17 cellular contexts compared by ENCODE assay signal in the genomic region with DNA sequence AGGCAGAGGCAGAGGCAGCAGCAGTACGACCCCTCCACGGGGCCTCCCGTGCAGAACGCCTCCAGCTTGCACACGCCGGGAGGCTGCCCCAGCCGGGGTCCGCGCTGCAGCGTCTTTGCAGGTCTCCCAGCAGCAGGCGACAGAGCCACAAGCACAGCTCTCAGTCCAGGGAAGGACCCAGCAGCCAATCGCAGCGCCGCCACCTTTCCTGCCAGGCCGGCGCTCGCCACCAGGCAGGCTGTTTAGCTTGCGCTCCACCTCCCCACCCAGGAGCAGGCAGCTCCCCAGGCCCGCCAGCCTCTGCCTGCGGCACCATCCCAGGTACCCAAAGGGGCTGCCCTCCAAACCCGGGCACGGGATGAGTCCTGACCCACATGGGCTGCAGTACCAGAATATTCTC. TPM values are rescaled to one million over a fixed set of nuclear protein-coding genes. Genes with fewer than 3 reads are reported as not detected.
DNase-seq lines count a peak whose midpoint lies in the region; ATAC-seq, FAIRE-seq and TF ChIP-seq lines count a peak whose summit lies in the region.
"Had no signal": no experiment of that assay in that cellular context is flagged by ENCODE, and none has a peak within 500 bp of the region (broad histone marks: within the 10 kb centered on the region; RNA-seq: fewer than 3 reads in every experiment).

No MANE protein-coding gene starts in this region.

- H3K4me2 ChIP-seq in BLaER1 (peak overlapping the region; percentile 91), GM23338 (no peak overlapping the region), K562 (ENCODE audit: insufficient read depth, low read length) (no peak overlapping the region)

- H3K4me3 Mint-ChIP-seq in GM23338 = no peak overlapping the region
- H3K4me3 Mint-ChIP-seq: CD4-positive, alpha-beta memory T cell had no signal

- H4K20me1 ChIP-seq in BLaER1 (no peaks in the 10 kb centered on the region), GM23338 (replicated peaks; ENCODE audit: insufficient read depth) (no peaks in the 10 kb centered on the region), K562 (replicated peaks; ENCODE audit: control insufficient read depth, insufficient read depth, low read length) (no peaks in the 10 kb centered on the region)

- no peaks in the 10 kb centered on the region; the same call in 1 of the 2 replicates for H3F3A ChIP-seq in GM23338 (replicated peaks; ENCODE audit: low read depth)

- H3K4me3 ChIP-seq in BLaER1 (peak overlapping the region; percentile 56), GM23338 (no peak overlapping the region), K562 (no peak overlapping the region)

- TF ChIP-seq RAD21 in K562 (CRISPR knock-in tag; conservative IDR thresholded peaks at IDR 0.05 in 1 of 2, IDR thresholded peaks at IDR 0.05 in 1 of 2) = no peak

- no peak for TF ChIP-seq CTCF in GM23338 (conservative IDR thresholded peaks at IDR 0.05; ENCODE audit: low read depth in 2 of 2)
- no peak for TF ChIP-seq CTCF in K562 (IDR thresholded peaks at IDR 0.05 in 2 of 3, conservative IDR thresholded peaks at IDR 0.05 in 1 of 3; ENCODE audit: insufficient read depth in 2 of 3, low read depth in 1 of 3, low read length in 3 of 3)

- no peaks in the 10 kb centered on the region for H3K9me3 ChIP-seq in BLaER1
- no peaks in the 10 kb centered on the region for H3K9me3 ChIP-seq in K562 (replicated peaks; ENCODE audit: control insufficient read depth, insufficient read depth, low read depth, low read length)

- no peak for TF ChIP-seq EP300 in K562 (IDR thresholded peaks at IDR 0.05; ENCODE audit: low read length)

- H3K27me3 Mint-ChIP-seq in GM23338 (ENCODE audit: insufficient read depth, low read depth, poor library complexity) = peaks cover 10% of the 10 kb centered on the region
- H3K27me3 Mint-ChIP-seq: CD4-positive, alpha-beta memory T cell had no signal

- H3K36me3 Mint-ChIP-seq in GM23338 (ENCODE audit: low read depth) = peaks cover 33% of the 10 kb centered on the region

- peaks cover 91% of the 10 kb centered on the region for H3K4me1 ChIP-seq in BLaER1
- no peaks in the 10 kb centered on the region for H3K4me1 ChIP-seq in GM23338 (ENCODE audit: insufficient read depth)
- no peaks in the 10 kb centered on the region; a peak in 1 of 5 replicates for H3K4me1 ChIP-seq in K562 (replicated peaks in 1 of 2; ENCODE audit: control insufficient read depth in 2 of 2, insufficient read depth in 2 of 2, low read length in 2 of 2)

- H3K4me1 Mint-ChIP-seq in GM23338 = no peaks in the 10 kb centered on the region
- H3K4me1 Mint-ChIP-seq: CD4-positive, alpha-beta memory T cell had no signal

- FAIRE-seq in K562 (lab: Jason Lieb, UNC) (no peak), HTR-8/SVneo (lab: Jason Lieb, UNC) (no peak)
- FAIRE-seq: G401.6, GM12891, H1 had no signal

- DNase-seq in GM23338 (ENCODE audit: low spot score) = peak; percentile 34
- no peak for DNase-seq in K562 (ENCODE audit: extremely low read depth in 1 of 4, low spot score in 3 of 4)
- DNase-seq in posterior vena cava (ENCODE audit: low spot score) = peak; percentile 52
- no peak for DNase-seq in left ventricle myocardium superior
- DNase-seq in HTR-8/SVneo (ENCODE audit: insufficient read length, low spot score) = no peak
- DNase-seq: ACHN; CD4-positive, alpha-beta memory T cell; DMS79; IMR-90 had no signal

- H3K9me1 ChIP-seq in K562 (ENCODE audit: control insufficient read depth, insufficient read depth, low read length) = no peaks in the 10 kb centered on the region

- ATAC-seq in GM23338 (peak; percentile 53), K562 (no peak), left ventricle myocardium superior (no peak), HG02870 (IDR thresholded peaks at IDR 0.05; ENCODE audit: unreplicated experiment) (no peak)
- ATAC-seq: HCT116 had no signal

- BruUV-seq in K562 (replicated peaks; lab: Mats Ljungman, UMichigan) = no TSS peak

- H3K27ac Mint-ChIP-seq in GM23338 = no peak overlapping the region
- H3K27ac Mint-ChIP-seq: CD4-positive, alpha-beta memory T cell had no signal

- H3K36me3 ChIP-seq in BLaER1 (peaks cover 53% of the 10 kb centered on the region), GM23338 (ENCODE audit: insufficient read depth) (peaks cover 16% of the 10 kb centered on the region; the same call in 1 of the 2 replicates), K562 (ENCODE audit: control insufficient read depth, insufficient read depth, low read length) (peaks cover 92% of the 10 kb centered on the region)

- no peaks in the 10 kb centered on the region for H3K27me3 ChIP-seq in BLaER1
- no peaks in the 10 kb centered on the region for H3K27me3 ChIP-seq in GM23338 (ENCODE audit: insufficient read depth)
- H3K27me3 ChIP-seq in K562 (ENCODE audit: control insufficient read depth in 2 of 2, insufficient read depth in 2 of 2, low read length in 2 of 2) = no peaks in the 10 kb centered on the region

- H3K9me2 ChIP-seq in GM23338 (ENCODE audit: insufficient read depth) = no peaks in the 10 kb centered on the region

- CTCF ChIA-PET in K562 (lab: Yijun Ruan, JAX; ENCODE audit: low intra/inter-chr PET ratio) = no interaction called here

- intact Hi-C loops in K562 (cut with micrococcal nuclease) = no loop called here
- intact Hi-C loops in posterior vena cava (cut with DNase I) = no loop called here
- intact Hi-C loops in left ventricle myocardium superior (cut with micrococcal nuclease) = no loop called here

- POLR2A ChIA-PET in K562 (lab: Yijun Ruan, JAX) = no interaction called here

- peak overlapping the region; percentile 74 for H3K9ac ChIP-seq in BLaER1
- H3K9ac ChIP-seq in K562 (ENCODE audit: insufficient read depth in 1 of 2, low read depth in 2 of 2, low read length in 2 of 2) = no peak overlapping the region

- TF ChIP-seq POLR2A in K562 (conservative IDR thresholded peaks at IDR 0.05) = no peak

- no peaks in the 10 kb centered on the region for H3K9me3 Mint-ChIP-seq in GM23338
- H3K9me3 Mint-ChIP-seq: CD4-positive, alpha-beta memory T cell had no signal

- H3K79me2 ChIP-seq in GM23338 (replicated peaks; ENCODE audit: insufficient read depth) (no peaks in the 10 kb centered on the region), K562 (ENCODE audit: control insufficient read depth, insufficient read depth, low read length) (no peaks in the 10 kb centered on the region)

- over 99% methylated on average over 13 of the region's 22 CpGs for WGBS in K562 (ENCODE audit: insufficient coverage, low coverage, missing lambda C conversion rate)

- in situ Hi-C loops in K562 (cut with MboI) = no loop called here

- H3K27ac ChIP-seq in BLaER1 (peak overlapping the region; percentile 81), GM23338 (ENCODE audit: low read depth) (no peak overlapping the region), K562 (ENCODE audit: extremely low read depth, low read depth, low read length) (no peak overlapping the region)
- H3K27ac ChIP-seq: C4-2B, HL-60 had no signal

- H2AFZ ChIP-seq in GM23338 (no peak overlapping the region), K562 (ENCODE audit: low read depth, low read length) (no peak overlapping the region)

TF ChIP-seq in GM23338, 12 proteins besides CTCF, POLR2A, EP300 and RAD21 (continues in another document):
- TF ChIP-seq ZNF331 (CRISPR knock-in tag; IDR thresholded peaks at IDR 0.05; ENCODE audit: low read depth) = no peak

RNA-seq across cellular contexts. Expression of a gene that starts 25.2 kb away (rescaled TPM):
- 18.3 and 19.3 TPM in 2 replicates for total RNA-seq in GM23338 (2014; rRNA removed; shearing (Covaris generic))
- 12.4 and 13.0 TPM in 2 replicates for polyA plus RNA-seq in GM23338 (2016; fragmentation: Nextera tagmentation; extraction: Ambion mirVana)
- total RNA-seq in K562 (2011; cell fraction: chromatin; rRNA removed; ENCODE audit: low replicate concordance) = 67.8 and 193 TPM in 2 replicates
- 119 and 131 TPM in 2 replicates for total RNA-seq in K562 (2011; cell fraction: nucleolus; rRNA removed)
- 73.8 and 80.7 TPM in 2 replicates for total RNA-seq in K562 (2011; cell fraction: nucleoplasm; rRNA removed)
- total RNA-seq in K562 (2014; rRNA removed) = 13.1 and 17.3 TPM in 2 replicates
- total RNA-seq in K562 (2014; rRNA removed; fragmentation: Illumina TruSeq; extraction: Trizol) = 6.3 and 8.0 TPM in 2 replicates
- total RNA-seq in K562 (2015; rRNA removed; fragmentation: Illumina TruSeq; extraction: Trizol) = 12.4 TPM in 2 replicates
- total RNA-seq in K562 (2021) = 28.9 and 35.9 TPM in 2 replicates
- 11.5 and 16.8 TPM in 2 replicates for polyA plus RNA-seq in K562 (2011; rRNA removed)
- polyA plus RNA-seq in K562 (2011; cell fraction: cytosol; rRNA removed) = 11.0 and 11.3 TPM in 2 replicates
- 90.6 and 110 TPM in 2 replicates for polyA plus RNA-seq in K562 (2011; cell fraction: nucleus; rRNA removed)
- 17.8 and 19.0 TPM in 2 replicates for polyA plus RNA-seq in K562 (2012)
- polyA plus RNA-seq in K562 (2014; fragmentation: Illumina TruSeq; extraction: Trizol) = 15.2 and 18.7 TPM in 2 replicates
- polyA plus RNA-seq in K562 (2014; fragmentation: Nextera tagmentation; extraction: Ambion mirVana) = 1 to 10 TPM; 1.1 TPM
- polyA plus RNA-seq in K562 (2014; rRNA removed) = 30.2 and 30.4 TPM in 2 replicates
- 3.7 and 6.8 TPM in 2 replicates for polyA minus RNA-seq in K562 (2011; rRNA and poly(A)+ RNA removed)
- 5.7 and 7.7 TPM in 2 replicates for polyA minus RNA-seq in K562 (2011; cell fraction: cytosol; rRNA and poly(A)+ RNA removed)
- 27.7 and 30.6 TPM in 2 replicates for polyA minus RNA-seq in K562 (2011; cell fraction: nucleus; rRNA and poly(A)+ RNA removed)
- total RNA-seq in posterior vena cava = 10 to 100 TPM in 1 of 2 donors, 1 to 10 TPM in 1; 9.7 to 10.2 TPM
- 8.6 TPM for total RNA-seq in left ventricle myocardium superior

RNA-seq across cellular contexts. Expression of a gene that starts 25.4 kb away (rescaled TPM):
- 32.7 and 42.4 TPM in 2 replicates for total RNA-seq in GM23338 (2014; rRNA removed; shearing (Covaris generic))
- 54.7 and 58.5 TPM in 2 replicates for polyA plus RNA-seq in GM23338 (2016; fragmentation: Nextera tagmentation; extraction: Ambion mirVana)
- total RNA-seq in K562 (2011; cell fraction: chromatin; rRNA removed; ENCODE audit: low replicate concordance) = 5.1 and 16.0 TPM in 2 replicates
- total RNA-seq in K562 (2011; cell fraction: nucleolus; rRNA removed) = 19.2 and 20.4 TPM in 2 replicates
- 6.3 and 8.9 TPM in 2 replicates for total RNA-seq in K562 (2011; cell fraction: nucleoplasm; rRNA removed)
- 40.4 and 57.2 TPM in 2 replicates for total RNA-seq in K562 (2014; rRNA removed)
- total RNA-seq in K562 (2014; rRNA removed; fragmentation: Illumina TruSeq; extraction: Trizol) = 3.2 and 4.9 TPM in 2 replicates
- total RNA-seq in K562 (2015; rRNA removed; fragmentation: Illumina TruSeq; extraction: Trizol) = 20.1 and 24.6 TPM in 2 replicates
- total RNA-seq in K562 (2021) = 77.0 and 78.5 TPM in 2 replicates
- 4.4 and 8.8 TPM in 2 replicates for polyA plus RNA-seq in K562 (2011; rRNA removed)
- 7.3 and 22.0 TPM in 2 replicates for polyA plus RNA-seq in K562 (2011; cell fraction: cytosol; rRNA removed)
- polyA plus RNA-seq in K562 (2011; cell fraction: nucleus; rRNA removed) = 16.8 and 33.7 TPM in 2 replicates
- 38.5 and 46.2 TPM in 2 replicates for polyA plus RNA-seq in K562 (2012)
- 20.0 and 44.9 TPM in 2 replicates for polyA plus RNA-seq in K562 (2014; fragmentation: Illumina TruSeq; extraction: Trizol)
- polyA plus RNA-seq in K562 (2014; fragmentation: Nextera tagmentation; extraction: Ambion mirVana) = 1 to 10 TPM; 1.3 to 2.9 TPM
- 33.7 and 35.5 TPM in 2 replicates for polyA plus RNA-seq in K562 (2014; rRNA removed)
- polyA minus RNA-seq in K562 (2011; rRNA and poly(A)+ RNA removed) = 1.5 and 3.8 TPM in 2 replicates
- polyA minus RNA-seq in K562 (2011; cell fraction: cytosol; rRNA and poly(A)+ RNA removed) = 21.0 and 22.6 TPM in 2 replicates
- polyA minus RNA-seq in K562 (2011; cell fraction: nucleus; rRNA and poly(A)+ RNA removed) = 7.9 and 9.6 TPM in 2 replicates
- 10 to 100 TPM; 11.2 to 13.6 TPM for total RNA-seq in posterior vena cava
- total RNA-seq in left ventricle myocardium superior = 12.1 TPM

Comparison
In these comparisons a context has a peak if more than half of its experiments do, and no peak if none do; other contexts are left out.
1. DNase-seq: peak in GM23338 (single experiment) and posterior vena cava (single experiment); none in K562 (0 of 4), left ventricle myocardium superior (single experiment) and HTR-8/SVneo (single experiment).